21 cellular contexts compared by ENCODE assay signal in genomic region chr12:30784508-30784907, GRCh38.
"Had no signal": no experiment of that assay in that cellular context is flagged by ENCODE, and none has a peak within 500 bp of the region (broad histone marks: within the 10 kb centered on the region; RNA-seq: fewer than 3 reads in every experiment).

No MANE protein-coding gene starts in this region.

- H3K36me3 ChIP-seq: esophagus muscularis mucosa, pancreas, suprapubic skin, thyroid gland, upper lobe of left lung, vagina had no signal

- H3K9me3 ChIP-seq: pancreas, suprapubic skin, thyroid gland, upper lobe of left lung, vagina had no signal

- H3K27me3 ChIP-seq: esophagus muscularis mucosa, pancreas, suprapubic skin, thyroid gland, upper lobe of left lung, vagina had no signal

- ATAC-seq: left colon; left ventricle myocardium superior; pancreas; right cardiac atrium; stimulated activated effector memory CD8-positive, alpha-beta T cell treated with anti-CD3 and anti-CD28 coated beads, Interleukin-12 subunit alpha, Interleukin-12 subunit beta, amount 100 ng/mL, for 72 hours; stimulated activated naive CD8-positive, alpha-beta T cell treated with anti-CD3 and anti-CD28 coated beads, Interleukin-15, Interleukin-2, amounts not matched to agents 100 U/mL and 50 U/mL, for 24 hours had no signal

- DNase-seq: cortex of kidney; effector memory CD4-positive, alpha-beta T cell; left colon; left ventricle myocardium superior; mesenchymal stem cell; naive B cell; occipital lobe; pancreas; right cardiac atrium; stimulated activated CD4-positive, alpha-beta T cell treated with anti-CD3 and anti-CD28 coated beads, Interleukin-4, amount 100 ng/mL, for 1 hour; stimulated activated CD8-positive, alpha-beta memory T cell treated with anti-CD3 and anti-CD28 coated beads, Interleukin-4, amount 100 ng/mL, for 48 hours; stimulated activated naive CD8-positive, alpha-beta T cell treated with anti-CD3 and anti-CD28 coated beads, Interleukin-15, Interleukin-2, amounts not matched to agents 100 U/mL and 50 U/mL, for 24 hours; thyroid gland; upper lobe of left lung had no signal

- H3K4me3 ChIP-seq: esophagus muscularis mucosa, lung, pancreas, smooth muscle cell, suprapubic skin, thyroid gland, upper lobe of left lung, vagina had no signal

- H3K4me2 ChIP-seq: smooth muscle cell had no signal

- FAIRE-seq: pancreas had no signal

- H3K27ac ChIP-seq: epithelial cell of prostate, esophagus muscularis mucosa, pancreas, suprapubic skin, thyroid gland, upper lobe of left lung, vagina had no signal

- H3K4me1 ChIP-seq: esophagus muscularis mucosa, pancreas, suprapubic skin, thyroid gland, upper lobe of left lung, vagina had no signal
